In genomic region chr19:13093407-13094284, GRCh38 we compare ENCODE assay signal across 7 cellular contexts. TPM values are rescaled to one million over a fixed set of nuclear protein-coding genes. Genes with fewer than 3 reads are reported as not detected.
DNase-seq lines count a peak whose midpoint lies in the region; ATAC-seq and TF ChIP-seq lines count a peak whose summit lies in the region.

No MANE protein-coding gene starts in this region.

- no peaks in the 10 kb centered on the region for H3K27me3 ChIP-seq in upper lobe of right lung

- peaks cover 44% of the 10 kb centered on the region for H3K4me1 ChIP-seq in upper lobe of right lung

- H3K36me3 ChIP-seq in upper lobe of right lung, result peaks cover 14% of the 10 kb centered on the region

- peak; percentile 97 for TF ChIP-seq CTCF in GM12873 (IDR thresholded peaks at IDR 0.05; ENCODE audit: insufficient read depth, low read depth, low read length, missing control alignments)
- peak; percentile 92 for TF ChIP-seq CTCF in upper lobe of right lung (IDR thresholded peaks at IDR 0.05)

- ATAC-seq in Right ventricle myocardium superior (ENCODE audit: poor library complexity) (peak; percentile 63), upper lobe of right lung (peak; percentile 80)

- H3K4me3 ChIP-seq in upper lobe of right lung, result no peak overlapping the region

- peak; percentile 74 for DNase-seq in NCI-H1092 (lab: John Stamatoyannopoulos, UW)
- DNase-seq in SKM-1 treated with dmso at 0.1 percent for 144 hours (lab: John Stamatoyannopoulos, UW; ENCODE audit: unreplicated experiment), result peak; percentile 77
- DNase-seq in activated naive CD8-positive, alpha-beta T cell treated with anti-CD3 and anti-CD28 coated beads, Interleukin-2, amount 50 U/mL, for 16 hours (ENCODE audit: low read depth, low spot score), result peak; percentile 55
- DNase-seq in Right ventricle myocardium superior, result peak; percentile 89
- peak; percentile 95 for DNase-seq in posterior vena cava (ENCODE audit: low spot score)
- DNase-seq in upper lobe of right lung, result peak; percentile 88

- H3K9me3 ChIP-seq in upper lobe of right lung, result no peaks in the 10 kb centered on the region

- intact Hi-C loops in Right ventricle myocardium superior (cut with DNase I), result loop anchor here (2.0 kb wide), 1 partner anchor 111 kb away; no protein-coding TSS in a partner anchor
- intact Hi-C loops in posterior vena cava (cut with DNase I), result loop anchor here (2.0 to 10.0 kb wide), 3 partner anchors 79 to 109 kb away; partner anchors contain the start of gene NFIX (in 1 of the 2)
- intact Hi-C loops in upper lobe of right lung (cut with DNase I), result loop anchor here (10.0 kb wide), 2 partner anchors 69 to 119 kb away; no protein-coding TSS in a partner anchor

- peak overlapping the region; percentile 72 for H3K27ac ChIP-seq in upper lobe of right lung

RNA-seq across cellular contexts. Expression of gene LYL1, which starts 9.0 kb away (rescaled TPM):
- total RNA-seq in Right ventricle myocardium superior (7.2 TPM), posterior vena cava (10 to 100 TPM in 1 of 2 donors, 1 to 10 TPM in 1; 9.8 to 13.0 TPM), upper lobe of right lung (21.8 TPM)

RNA-seq across cellular contexts. Expression of gene TRMT1, which starts 22.9 kb away (rescaled TPM):
- total RNA-seq in Right ventricle myocardium superior, result 18.4 TPM
- 10 to 100 TPM; 21.9 to 24.1 TPM for total RNA-seq in posterior vena cava
- total RNA-seq in upper lobe of right lung, result 33.7 TPM

RNA-seq across cellular contexts. Expression of gene NACC1, which starts 24.4 kb away (rescaled TPM):
- total RNA-seq in Right ventricle myocardium superior (44.6 TPM), posterior vena cava (10 to 100 TPM; 37.6 to 39.7 TPM), upper lobe of right lung (39.8 TPM)

RNA-seq across cellular contexts. Expression of gene STX10, which starts 56.5 kb away (rescaled TPM):
- 38.2 TPM for total RNA-seq in Right ventricle myocardium superior
- total RNA-seq in posterior vena cava, result 10 to 100 TPM; 31.4 to 39.0 TPM
- 65.4 TPM for total RNA-seq in upper lobe of right lung

RNA-seq across cellular contexts. Expression of gene IER2, which starts 56.6 kb away (rescaled TPM):
- 17.7 TPM for total RNA-seq in Right ventricle myocardium superior
- total RNA-seq in posterior vena cava, result 100 to 1,000 TPM in 1 of 2 donors, 10 to 100 TPM in 1; 73.1 to 130 TPM
- 104 TPM for total RNA-seq in upper lobe of right lung
